ENCODE assay signal across 13 cellular contexts in the genomic region with DNA sequence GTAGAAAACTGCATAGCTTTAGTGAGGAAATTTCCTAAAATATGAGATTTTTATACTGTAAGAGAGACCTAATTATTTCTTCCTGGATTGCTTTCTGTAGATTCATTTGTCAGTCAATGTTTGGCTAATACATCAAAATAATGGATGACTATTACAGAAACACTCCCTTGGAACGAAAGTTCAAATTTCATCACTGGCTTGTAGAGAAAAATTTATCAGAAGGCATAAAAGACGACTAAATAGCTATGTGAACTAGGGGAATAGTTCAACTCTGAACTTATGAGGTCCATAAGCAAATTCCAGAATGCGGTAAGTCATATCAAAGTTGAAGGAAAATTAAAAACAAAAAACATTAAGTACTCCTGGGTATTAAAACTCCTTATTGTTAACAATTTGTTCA. TPM values are rescaled to one million over a fixed set of nuclear protein-coding genes. Genes with fewer than 3 reads are reported as not detected.
DNase-seq lines count a peak whose midpoint lies in the region; ATAC-seq, FAIRE-seq and TF ChIP-seq lines count a peak whose summit lies in the region.
"Had no signal": no experiment of that assay in that cellular context is flagged by ENCODE, and none has a peak within 500 bp of the region (broad histone marks: within the 10 kb centered on the region; RNA-seq: fewer than 3 reads in every experiment).

No MANE protein-coding gene starts in this region.

- H3K36me3 ChIP-seq in esophagus squamous epithelium (peaks cover 0 to 54% (median 0%) of the 10 kb centered on the region in 3 donors), neural cell (ENCODE audit: insufficient read depth, low read length) (peaks cover 5% of the 10 kb centered on the region)
- no peaks in the 10 kb centered on the region for H3K36me3 ChIP-seq in CD4-positive, alpha-beta memory T cell (ENCODE audit: insufficient read depth, low read length)

- TF ChIP-seq EP300 in A549 (IDR thresholded peaks at IDR 0.05) (no peak), neural cell (conservative IDR thresholded peaks at IDR 0.05; ENCODE audit: poor library complexity, severe bottlenecking) (no peak)

- H3K27ac ChIP-seq in A549 = peak overlapping the region; percentile 82 to 87; a peak in 5 of 6 replicates
- peak overlapping the region in 3 of 4 donors; percentile 61 to 77 (median 62) for H3K27ac ChIP-seq in esophagus squamous epithelium
- no peak overlapping the region for H3K27ac ChIP-seq in neural cell (ENCODE audit: low read length)
- H3K27ac ChIP-seq in CD4-positive, alpha-beta memory T cell (ENCODE audit: low read depth, low read length) = no peak overlapping the region

- no peak overlapping the region for H3K4me3 Mint-ChIP-seq in CD4-positive, alpha-beta memory T cell
- no peak overlapping the region for H3K4me3 Mint-ChIP-seq in naive thymus-derived CD8-positive, alpha-beta T cell
- H3K4me3 Mint-ChIP-seq: IgD-negative memory B cell had no signal

- H4K20me1 ChIP-seq in neural cell (ENCODE audit: insufficient read depth) = no peaks in the 10 kb centered on the region

- peaks cover 29% of the 10 kb centered on the region for H3K4me1 ChIP-seq in A549
- peaks cover 0 to 19% (median 4%) of the 10 kb centered on the region in 3 donors for H3K4me1 ChIP-seq in esophagus squamous epithelium
- no peaks in the 10 kb centered on the region for H3K4me1 ChIP-seq in CD4-positive, alpha-beta memory T cell (ENCODE audit: insufficient read depth, low read length)

- TF ChIP-seq CTCF in A549 (IDR thresholded peaks at IDR 0.05) (no peak), esophagus squamous epithelium (IDR thresholded peaks at IDR 0.05) (no peak), neural cell (IDR thresholded peaks at IDR 0.05; ENCODE audit: poor library complexity, severe bottlenecking) (no peak)

- FAIRE-seq in A549 (lab: Jason Lieb, UNC) (no peak), RCC 7860 (lab: Jason Lieb, UNC) (no peak)

- no peak for TF ChIP-seq RAD21 in A549 (conservative IDR thresholded peaks at IDR 0.05 in 1 of 2, IDR thresholded peaks at IDR 0.05 in 1 of 2)
- no peak for TF ChIP-seq RAD21 in neural cell (conservative IDR thresholded peaks at IDR 0.05)

- no peaks in the 10 kb centered on the region for H3K27me3 Mint-ChIP-seq in CD4-positive, alpha-beta memory T cell
- H3K27me3 Mint-ChIP-seq in naive thymus-derived CD8-positive, alpha-beta T cell = no peaks in the 10 kb centered on the region
- H3K27me3 Mint-ChIP-seq: IgD-negative memory B cell had no signal

- H3K79me2 ChIP-seq in neural cell (replicated peaks; ENCODE audit: insufficient read depth, low read length) = no peaks in the 10 kb centered on the region

- POLR2A ChIA-PET in A549 (lab: Yijun Ruan, JAX) = interaction anchor here (1.0 kb wide), 1 partner anchor 160 kb away, joined by 3 read pairs; no protein-coding TSS in a partner anchor
- POLR2A ChIA-PET in CD4-positive, alpha-beta memory T cell (lab: Charles Lee; ENCODE audit: partially characterized antibody) = no interaction called here
- POLR2A ChIA-PET in naive thymus-derived CD8-positive, alpha-beta T cell (lab: Charles Lee) = interaction anchor here (0.7 kb wide), 1 partner anchor 39 kb away, joined by 4 read pairs; no protein-coding TSS in a partner anchor

- no peak overlapping the region for H3K9ac ChIP-seq in neural cell (ENCODE audit: low read length)

- peak overlapping the region; percentile 62 for H3K4me2 ChIP-seq in A549
- no peak overlapping the region for H3K4me2 ChIP-seq in neural cell (ENCODE audit: low read length)

- TF ChIP-seq POLR2A in A549 (IDR thresholded peaks at IDR 0.05; ENCODE audit: low read length) (no peak), esophagus squamous epithelium (IDR thresholded peaks at IDR 0.05) (no peak)

- no peaks in the 10 kb centered on the region for H3K9me2 ChIP-seq in neural cell (ENCODE audit: insufficient read depth, low read length)

- no peaks in the 10 kb centered on the region for H3K4me1 Mint-ChIP-seq in CD4-positive, alpha-beta memory T cell
- H3K4me1 Mint-ChIP-seq in naive thymus-derived CD8-positive, alpha-beta T cell = no peaks in the 10 kb centered on the region
- H3K4me1 Mint-ChIP-seq: IgD-negative memory B cell had no signal

- peak in 1 of 2 experiments; percentile 24; a peak in 3 of 6 replicates for ATAC-seq in A549
- ATAC-seq in naive thymus-derived CD8-positive, alpha-beta T cell = no peak

- no peaks in the 10 kb centered on the region for H3K9me3 Mint-ChIP-seq in CD4-positive, alpha-beta memory T cell
- H3K9me3 Mint-ChIP-seq in naive thymus-derived CD8-positive, alpha-beta T cell = no peaks in the 10 kb centered on the region
- H3K9me3 Mint-ChIP-seq: IgD-negative memory B cell had no signal

- H3K4me3 ChIP-seq in A549 (no peak overlapping the region), esophagus squamous epithelium (no peak overlapping the region), neural cell (ENCODE audit: low read length) (peak overlapping the region; percentile 14)
- no peak overlapping the region for H3K4me3 ChIP-seq in CD4-positive, alpha-beta memory T cell (ENCODE audit: low read length in 2 of 2)

- WGBS in A549 (ENCODE audit: missing lambda C conversion rate) = 23% methylated on average over 3 of the region's 3 CpGs
- 53 to 59% methylated on average over 3 of the region's 3 CpGs for WGBS in esophagus squamous epithelium, 2 donors

- CTCF ChIA-PET in A549 (lab: Yijun Ruan, JAX) = interaction anchor here (2.0 kb wide), 1 partner anchor 43 kb away, joined by 9 read pairs; no protein-coding TSS in a partner anchor
- CTCF ChIA-PET in CD4-positive, alpha-beta memory T cell (lab: Charles Lee; ENCODE audit: partially characterized antibody) = interaction anchor here (0.9 kb wide), 1 partner anchor 12 kb away, joined by 3 read pairs; no protein-coding TSS in a partner anchor

- no peaks in the 10 kb centered on the region for H3K27me3 ChIP-seq in esophagus squamous epithelium
- no peaks in the 10 kb centered on the region for H3K27me3 ChIP-seq in neural cell (ENCODE audit: insufficient read depth, low read depth, low read length)
- H3K27me3 ChIP-seq in CD4-positive, alpha-beta memory T cell (ENCODE audit: insufficient read depth, low read length) = no peaks in the 10 kb centered on the region

- peaks cover 28 to 37% of the 10 kb centered on the region in 2 donors for H3K36me3 Mint-ChIP-seq in CD4-positive, alpha-beta memory T cell
- peaks cover 5 to 54% (median 9%) of the 10 kb centered on the region in 3 donors for H3K36me3 Mint-ChIP-seq in naive thymus-derived CD8-positive, alpha-beta T cell

- no peaks in the 10 kb centered on the region for H3K9me3 ChIP-seq in A549
- no peaks in the 10 kb centered on the region for H3K9me3 ChIP-seq in esophagus squamous epithelium
- no peaks in the 10 kb centered on the region for H3K9me3 ChIP-seq in neural cell (ENCODE audit: low read length)
- H3K9me3 ChIP-seq in CD4-positive, alpha-beta memory T cell (ENCODE audit: control insufficient read depth in 1 of 2, low read length in 2 of 2) = no peaks in the 10 kb centered on the region

- no peak overlapping the region for H3K27ac Mint-ChIP-seq in CD4-positive, alpha-beta memory T cell
- no peak overlapping the region for H3K27ac Mint-ChIP-seq in naive thymus-derived CD8-positive, alpha-beta T cell
- H3K27ac Mint-ChIP-seq: IgD-negative memory B cell had no signal

- H2AFZ ChIP-seq in neural cell (ENCODE audit: low read depth, low read length) = no peak overlapping the region

- H3F3A ChIP-seq in neural cell (ENCODE audit: insufficient read depth, low read length, poor library complexity, severe bottlenecking) = no peaks in the 10 kb centered on the region

- peak in 1 of 2 experiments; percentile 19 for DNase-seq in A549 (ENCODE audit: low read depth in 1 of 2, low spot score in 1 of 2)
- DNase-seq in RCC 7860 (ENCODE audit: low spot score) = peak; percentile 36
- no peak for DNase-seq in esophagus squamous epithelium (lab: John Stamatoyannopoulos, UW)
- no peak for DNase-seq in NCI-H2171 treated with DMSO at 0.1 percent for 48 hours (lab: John Stamatoyannopoulos, UW)
- DNase-seq in CD4-positive, alpha-beta memory T cell = no peak
- no peak for DNase-seq in naive thymus-derived CD8-positive, alpha-beta T cell
- no peak for DNase-seq in activated CD4-positive, CD25-positive, alpha-beta regulatory T cell treated with anti-CD3 and anti-CD28 coated beads, Interleukin-2, amount 50 U/mL, for 72 hours
- DNase-seq: activated CD4-positive, alpha-beta T cell treated with anti-CD3 and anti-CD28 coated beads, Interleukin-2, amount 50 U/mL, for 1 hour; activated gamma-delta T cell; DMS 273 treated with DMSO at 0.1 percent for 48 hours; NCI-H2029 treated with DMSO at 0.1 percent for 48 hours had no signal

- intact Hi-C loops in esophagus squamous epithelium (cut with DNase I) = no loop called here
- intact Hi-C loops in CD4-positive, alpha-beta memory T cell (cut with micrococcal nuclease) = no loop called here

TF ChIP-seq in A549, 52 proteins besides CTCF, POLR2A, EP300 and RAD21 (continues in another document):
- no peak for TF ChIP-seq HDAC2 (IDR thresholded peaks at IDR 0.05)

TF ChIP-seq in neural cell, 6 proteins besides CTCF, POLR2A, EP300 and RAD21 (continues in another document):
- no peak for TF ChIP-seq TAF1 (IDR thresholded peaks at IDR 0.05; ENCODE audit: low read depth)
- no peak for TF ChIP-seq EZH2 (IDR thresholded peaks at IDR 0.05; ENCODE audit: borderline replicate concordance, insufficient read depth, low read length, poor library complexity, severe bottlenecking)

RNA-seq across cellular contexts. Expression of a gene that starts 36.0 kb away (rescaled TPM):
- polyA plus RNA-seq in A549 (2011; rRNA removed) (0.26 and 0.37 TPM in 2 replicates), A549 (2017; fragmentation: RNase III; extraction: RNeasy Plus Mini Kit Qiagen cat#74134 plus additional on column Dnase treatment) (0.21 to 0.32 TPM (median 0.28 TPM) in 3 replicates), neural cell (3.1 and 4.7 TPM in 2 replicates)
- 0.13 TPM in 2 replicates for polyA plus RNA-seq in A549 (2012; cell fraction: cytosol; rRNA removed)
- 0.40 and 0.43 TPM in 2 replicates for polyA plus RNA-seq in A549 (2012; cell fraction: nucleus; rRNA removed)
- 0.54 and 0.58 TPM in 2 replicates for polyA minus RNA-seq in A549 (2011; rRNA and poly(A)+ RNA removed)
- 10 to 100 TPM in 2 of 4 donors, 1 to 10 TPM in 2; 2.9 to 11.6 (median 8.2) TPM for total RNA-seq in esophagus squamous epithelium
- 3.7 and 6.8 TPM in 2 replicates for polyA minus RNA-seq in neural cell
- total RNA-seq in CD4-positive, alpha-beta memory T cell = under 1 TPM; 0.70 to 0.91 TPM
- under 1 TPM; 0.21 to 0.23 TPM for polyA plus RNA-seq in CD4-positive, alpha-beta memory T cell
- under 1 TPM; 0.21 to 0.33 TPM for total RNA-seq in naive thymus-derived CD8-positive, alpha-beta T cell
- polyA plus RNA-seq in naive thymus-derived CD8-positive, alpha-beta T cell = under 1 TPM in 1 of 3 donors, not detected in 2; 0.06 TPM

Comparison
In these comparisons a context has a peak if more than half of its experiments do, and no peak if none do; other contexts are left out.
1. H3K27ac ChIP-seq: peak in A549 (2 of 2) and esophagus squamous epithelium (3 of 4); none in neural cell (single experiment) and CD4-positive, alpha-beta memory T cell (single experiment).